ENCODE assay signal across 25 cellular contexts in the genomic region with DNA sequence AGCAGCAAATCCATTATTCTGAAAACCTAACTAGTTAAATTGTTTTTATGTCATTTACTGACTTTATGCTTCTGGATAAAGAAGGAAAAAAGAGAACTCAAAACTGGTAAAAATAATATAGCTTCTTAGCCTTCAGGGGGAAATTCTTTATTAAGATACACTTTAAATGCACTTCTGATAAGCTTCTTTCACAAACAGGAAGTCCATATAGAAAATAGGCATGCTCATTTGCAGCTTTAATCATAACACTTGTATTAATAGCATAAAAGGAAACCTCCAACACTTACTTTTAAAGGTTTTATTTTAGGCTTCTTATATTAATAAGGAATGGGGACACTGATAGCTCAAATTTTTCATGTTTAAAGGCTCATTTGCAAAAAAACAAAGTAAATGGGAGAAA.
"Had no signal": no experiment of that assay in that cellular context is flagged by ENCODE, and none has a peak within 500 bp of the region (broad histone marks: within the 10 kb centered on the region; RNA-seq: fewer than 3 reads in every experiment).

No MANE protein-coding gene starts in this region.

- H3K9me3 ChIP-seq: colonic mucosa, gastrocnemius medialis had no signal

- H3K27me3 Mint-ChIP-seq: effector memory CD8-positive, alpha-beta T cell had no signal

- H3K27ac ChIP-seq: colonic mucosa, coronary artery, dorsolateral prefrontal cortex, epithelial cell of prostate, esophagus muscularis mucosa, esophagus squamous epithelium, foreskin keratinocyte, gastrocnemius medialis, gastroesophageal sphincter, heart left ventricle, heart right ventricle had no signal

- ATAC-seq: effector memory CD8-positive, alpha-beta T cell; esophagus mucosa; foreskin keratinocyte; gastrocnemius medialis; gastroesophageal sphincter; heart left ventricle; heart right ventricle had no signal

- H3K4me3 Mint-ChIP-seq: dendritic cell treated with granulocyte-macrophage colony-stimulating factor and Interleukin-4, amounts not matched to agents 40 ng/mL and 50 ng/mL, for 4 days; effector memory CD8-positive, alpha-beta T cell; endodermal cell had no signal

- H3K36me3 ChIP-seq: colonic mucosa, esophagus muscularis mucosa, esophagus squamous epithelium, gastrocnemius medialis, gastroesophageal sphincter, heart left ventricle, heart right ventricle had no signal

- DNase-seq: colonic mucosa; cortex of kidney; dermis blood vessel endothelial cell; dorsolateral prefrontal cortex; effector CD4-positive, alpha-beta T cell; effector CD8-positive, alpha-beta T cell; effector memory CD4-positive, alpha-beta T cell; effector memory CD8-positive, alpha-beta T cell; endodermal cell; erythroblast; esophagus squamous epithelium; foreskin fibroblast; foreskin keratinocyte; foreskin melanocyte; gastrocnemius medialis; glutamatergic neuron; head of caudate nucleus; heart left ventricle; heart right ventricle had no signal

- H3K4me3 ChIP-seq: colonic mucosa, coronary artery, dorsolateral prefrontal cortex, esophagus muscularis mucosa, esophagus squamous epithelium, gastrocnemius medialis, gastroesophageal sphincter, heart left ventricle, heart right ventricle had no signal

- H3K27me3 ChIP-seq: colonic mucosa, esophagus muscularis mucosa, esophagus squamous epithelium, foreskin keratinocyte, gastrocnemius medialis, heart left ventricle, heart right ventricle had no signal

- H3K27ac Mint-ChIP-seq: dendritic cell treated with granulocyte-macrophage colony-stimulating factor and Interleukin-4, amounts not matched to agents 40 ng/mL and 50 ng/mL, for 4 days; effector memory CD8-positive, alpha-beta T cell; endodermal cell had no signal

- H3K9me3 Mint-ChIP-seq: effector memory CD8-positive, alpha-beta T cell had no signal

- H3K4me1 ChIP-seq: colonic mucosa, esophagus muscularis mucosa, esophagus squamous epithelium, foreskin keratinocyte, gastrocnemius medialis, gastroesophageal sphincter, heart left ventricle, heart right ventricle had no signal
